Comparison of ENCODE assay signal across 18 cellular contexts in genomic region chr13:111314852-111315251, GRCh38. TPM values are rescaled to one million over a fixed set of nuclear protein-coding genes. Genes with fewer than 3 reads are reported as not detected.
DNase-seq lines count a peak whose midpoint lies in the region; ATAC-seq and TF ChIP-seq lines count a peak whose summit lies in the region.
"Had no signal": no experiment of that assay in that cellular context is flagged by ENCODE, and none has a peak within 500 bp of the region (broad histone marks: within the 10 kb centered on the region; RNA-seq: fewer than 3 reads in every experiment).

No MANE protein-coding gene starts in this region.

- DNase-seq in AG20443 (ENCODE audit: low spot score) (peak; percentile 52), GM23248 (peak; percentile 65), fibroblast of villous mesenchyme (ENCODE audit: low read depth) (peak; percentile 10), smooth muscle cell (lab: John Stamatoyannopoulos, UW; ENCODE audit: unreplicated experiment) (no peak), DMS 273 treated with DMSO at 0.1 percent for 48 hours (lab: John Stamatoyannopoulos, UW) (no peak)
- DNase-seq: BE2C; Calu3; CD8-positive, alpha-beta T cell; NCI-H1105; NK-92 treated with Interleukin-12 subunit alpha and Interleukin-12 subunit beta, amount 100 ng/mL, for 24 hours had no signal

- no peak overlapping the region for H2AFZ ChIP-seq in GM23248
- H2AFZ ChIP-seq in smooth muscle cell (ENCODE audit: low read depth) = no peak overlapping the region

- H3K79me2 ChIP-seq in GM23248 (ENCODE audit: insufficient read depth) (no peaks in the 10 kb centered on the region), smooth muscle cell (ENCODE audit: low read depth) (no peaks in the 10 kb centered on the region)

- no peaks in the 10 kb centered on the region for H3K9me2 ChIP-seq in GM23248 (ENCODE audit: insufficient read depth)

- no peaks in the 10 kb centered on the region for H4K20me1 ChIP-seq in GM23248 (ENCODE audit: insufficient read depth)
- H4K20me1 ChIP-seq in smooth muscle cell (ENCODE audit: low read depth) = no peaks in the 10 kb centered on the region

- H3K4me2 ChIP-seq in GM23248 (ENCODE audit: unreplicated experiment) = peak overlapping the region; percentile 21
- peak overlapping the region; percentile 29 for H3K4me2 ChIP-seq in smooth muscle cell

- in situ Hi-C loops in GM23248 (cut with MboI) = no loop called here

- H3K36me3 ChIP-seq in GM23248 (ENCODE audit: low read depth) (peaks cover 4% of the 10 kb centered on the region; the same call in 1 of the 2 replicates), smooth muscle cell (ENCODE audit: low read depth) (no peaks in the 10 kb centered on the region)
- H3K36me3 ChIP-seq: BE2C, Peyer's patch had no signal

- H3K4me1 ChIP-seq in GM23248 (ENCODE audit: insufficient read depth) (peaks cover 6% of the 10 kb centered on the region), smooth muscle cell (ENCODE audit: low read depth) (no peaks in the 10 kb centered on the region)
- H3K4me1 ChIP-seq: BE2C, Peyer's patch had no signal

- H3F3A ChIP-seq in GM23248 (ENCODE audit: insufficient read depth) (no peaks in the 10 kb centered on the region), smooth muscle cell (ENCODE audit: low read depth) (no peaks in the 10 kb centered on the region)

- H3K27ac ChIP-seq in GM23248 (no peak overlapping the region), smooth muscle cell (ENCODE audit: low read depth) (peak overlapping the region; percentile 48)
- H3K27ac ChIP-seq: Peyer's patch, SK-N-MC had no signal

- ATAC-seq in HG02759 (IDR thresholded peaks at IDR 0.05; ENCODE audit: unreplicated experiment) (no peak), GM21786 (IDR thresholded peaks at IDR 0.05; ENCODE audit: unreplicated experiment) (no peak)
- ATAC-seq: CD8-positive, alpha-beta T cell; K562; Right ventricle myocardium inferior had no signal

- TF ChIP-seq CTCF in fibroblast of villous mesenchyme (IDR thresholded peaks at IDR 0.05; ENCODE audit: insufficient read depth, low read depth, low read length) (no peak), smooth muscle cell (IDR thresholded peaks at IDR 0.05; ENCODE audit: borderline replicate concordance, insufficient read depth, poor library complexity, severe bottlenecking) (no peak)

- no peak overlapping the region for H3K4me3 ChIP-seq in GM23248
- H3K4me3 ChIP-seq in fibroblast of villous mesenchyme (ENCODE audit: low read depth, low read length) = no peak overlapping the region
- H3K4me3 ChIP-seq in smooth muscle cell = no peak overlapping the region
- H3K4me3 ChIP-seq: K562, Peyer's patch, SK-N-MC had no signal

- H3K9me3 ChIP-seq in GM23248 (ENCODE audit: low read depth) (no peaks in the 10 kb centered on the region), smooth muscle cell (replicated peaks; ENCODE audit: low read depth) (peaks cover 6% of the 10 kb centered on the region)
- H3K9me3 ChIP-seq: BE2C had no signal

- H3K27me3 ChIP-seq in GM23248 (replicated peaks; ENCODE audit: insufficient read depth) (no peaks in the 10 kb centered on the region), smooth muscle cell (ENCODE audit: low read depth) (no peaks in the 10 kb centered on the region)
- H3K27me3 ChIP-seq: BE2C, Peyer's patch had no signal

- H3K9ac ChIP-seq in GM23248 (no peak overlapping the region), smooth muscle cell (ENCODE audit: low read depth) (no peak overlapping the region)

- WGBS in GM23248 (ENCODE audit: low coverage in 1 of 2, low lambda C conversion rate in 2 of 2, missing lambda C conversion rate in 2 of 2), 2 experiments = 30 to 31% methylated on average over 6 of the region's 6 CpGs
- WGBS in smooth muscle cell (ENCODE audit: low lambda C conversion rate) = 53% methylated on average over 6 of the region's 6 CpGs

RNA-seq across cellular contexts. Expression of gene TEX29, which starts 5.6 kb away (rescaled TPM):
- not detected in 2 replicates for total RNA-seq in GM23248 (2014; rRNA removed; shearing (Covaris generic))
- polyA plus RNA-seq in GM23248 (2016; fragmentation: Nextera tagmentation; extraction: Ambion mirVana) (0.75 TPM in 1 of 2 replicates, not detected in the other), smooth muscle cell (4.4 and 6.1 TPM in 2 replicates)
- total RNA-seq in fibroblast of villous mesenchyme (0.64 TPM in 1 of 2 replicates, not detected in the other), smooth muscle cell (1.0 TPM in 1 of 2 replicates, not detected in the other)
- total RNA-seq: Calu3, H1, K562, NCI-H460, Peyer's patch, Right ventricle myocardium inferior had no signal

Comparison
In these comparisons a context has a peak if more than half of its experiments do, and no peak if none do; other contexts are left out.
1. DNase-seq: peak in AG20443 (single experiment), GM23248 (single experiment) and fibroblast of villous mesenchyme (single experiment); none in smooth muscle cell (single experiment) and DMS 273 treated with DMSO at 0.1 percent for 48 hours (single experiment).